In genomic region chr15:68045289-68046265, GRCh38 we compare ENCODE assay signal across 18 cellular contexts.
"Had no signal": no experiment of that assay in that cellular context is flagged by ENCODE, and none has a peak within 500 bp of the region (broad histone marks: within the 10 kb centered on the region; RNA-seq: fewer than 3 reads in every experiment).

No MANE protein-coding gene starts in this region.

- H3K27ac ChIP-seq: ascending aorta, skin epidermis, tibial nerve, uterus had no signal

- H3K36me3 ChIP-seq: ascending aorta, tibial nerve, uterus had no signal

- H3K9me3 Mint-ChIP-seq: activated CD8-positive, alpha-beta T cell treated with anti-CD3 and anti-CD28 coated beads for 36 hours; activated T-cell treated with anti-CD3 and anti-CD28 coated beads, Interleukin-2, amount 50 U/mL, for 4 hours; stimulated activated naive CD8-positive, alpha-beta T cell treated with anti-CD3 and anti-CD28 coated beads, Interleukin-15, Interleukin-2, amounts not matched to agents 100 ng/mL and 50 ng/mL, for 24 hours had no signal

- H3K27me3 ChIP-seq: ascending aorta, tibial nerve, uterus had no signal

- FAIRE-seq: keratinocyte had no signal

- H3K4me3 Mint-ChIP-seq: activated CD8-positive, alpha-beta T cell treated with anti-CD3 and anti-CD28 coated beads for 36 hours; activated T-cell treated with anti-CD3 and anti-CD28 coated beads, Interleukin-2, amount 50 U/mL, for 4 hours; nephron; stimulated activated naive CD8-positive, alpha-beta T cell treated with anti-CD3 and anti-CD28 coated beads, Interleukin-15, Interleukin-2, amounts not matched to agents 100 ng/mL and 50 ng/mL, for 24 hours had no signal

- H3K9me3 ChIP-seq: ascending aorta, SK-N-SH, tibial nerve, uterus had no signal

- H3K27ac Mint-ChIP-seq: activated CD8-positive, alpha-beta T cell treated with anti-CD3 and anti-CD28 coated beads for 36 hours; nephron; stimulated activated naive CD8-positive, alpha-beta T cell treated with anti-CD3 and anti-CD28 coated beads, Interleukin-15, Interleukin-2, amounts not matched to agents 100 ng/mL and 50 ng/mL, for 24 hours had no signal

- H3K9ac ChIP-seq: SK-N-SH had no signal

- H3K4me1 ChIP-seq: ascending aorta, tibial nerve, uterus had no signal

- DNase-seq: activated CD4-positive, alpha-beta T cell treated with anti-CD3 and anti-CD28 coated beads for 48 hours; activated CD4-positive, CD25-positive, alpha-beta regulatory T cell; activated CD8-positive, alpha-beta T cell treated with anti-CD3 and anti-CD28 coated beads for 36 hours; activated naive CD4-positive, alpha-beta T cell treated with anti-CD3 and anti-CD28 coated beads, Interleukin-2, amount 50 U/mL, for 16 hours; activated T-cell treated with anti-CD3 and anti-CD28 coated beads, Interleukin-2, amount 50 U/mL, for 4 hours; effector CD8-positive, alpha-beta T cell; foreskin fibroblast; hippocampal formation; occipital lobe; SK-N-SH; uterus had no signal

- H3K4me1 Mint-ChIP-seq: nephron had no signal

- ATAC-seq: activated CD8-positive, alpha-beta T cell treated with anti-CD3 and anti-CD28 coated beads for 36 hours; activated T-cell treated with anti-CD3 and anti-CD28 coated beads, Interleukin-2, amount 50 U/mL, for 4 hours; left lobe of liver had no signal

- H3K4me3 ChIP-seq: ascending aorta, skin epidermis, tibial nerve, uterus had no signal
